26 cellular contexts compared by ENCODE assay signal in genomic region chr11:39037611-39038010, GRCh38.
"Had no signal": no experiment of that assay in that cellular context is flagged by ENCODE, and none has a peak within 500 bp of the region (broad histone marks: within the 10 kb centered on the region; RNA-seq: fewer than 3 reads in every experiment).

No MANE protein-coding gene starts in this region.

- ATAC-seq: stimulated activated effector memory CD8-positive, alpha-beta T cell treated with anti-CD3 and anti-CD28 coated beads, Interleukin-12 subunit alpha, Interleukin-12 subunit beta, amount 100 ng/mL, for 72 hours; stimulated activated memory B cell treated with anti-CD40 and anti-IgM and Interleukin-4, amounts not matched to agents 10 μg/mL and 1 μg/mL and 100 μg/mL, for 72 hours; stimulated activated naive B cell treated with anti-CD40 and anti-IgM and Interleukin-4, amounts not matched to agents 10 μg/mL and 1 μg/mL and 100 μg/mL, for 72 hours; stimulated activated naive CD8-positive, alpha-beta T cell treated with anti-CD3 and anti-CD28 coated beads, Interleukin-15, amount 100 ng/mL, for 72 hours; stimulated activated naive CD8-positive, alpha-beta T cell treated with anti-CD3 and anti-CD28 coated beads, Interleukin-15, Interleukin-2, amounts not matched to agents 100 U/mL and 50 U/mL, for 24 hours; upper lobe of right lung had no signal

- H3K9me3 ChIP-seq: stomach, suprapubic skin, testis, thoracic aorta, thyroid gland, tibial artery, tibial nerve, transverse colon, upper lobe of left lung, upper lobe of right lung, uterus, vagina had no signal

- H3K4me1 ChIP-seq: stomach, suprapubic skin, testis, thyroid gland, tibial artery, tibial nerve, transverse colon, upper lobe of left lung, upper lobe of right lung, uterus, vagina had no signal

- H3K27me3 ChIP-seq: stomach, suprapubic skin, testis, thyroid gland, tibial artery, tibial nerve, transverse colon, upper lobe of left lung, upper lobe of right lung, uterus, vagina had no signal

- H3K36me3 ChIP-seq: stomach, suprapubic skin, thoracic aorta, thyroid gland, tibial artery, tibial nerve, transverse colon, upper lobe of left lung, upper lobe of right lung, uterus, vagina had no signal

- H3K27ac ChIP-seq: stomach, suprapubic skin, testis, thoracic aorta, thyroid gland, tibial artery, tibial nerve, transverse colon, upper lobe of left lung, upper lobe of right lung, uterus, vagina had no signal

- H3K4me3 ChIP-seq: stomach, suprapubic skin, testis, thoracic aorta, thyroid gland, tibial artery, tibial nerve, transverse colon, upper lobe of left lung, upper lobe of right lung, uterus, vagina had no signal

- DNase-seq: stimulated activated CD4-positive, alpha-beta T cell treated with anti-CD3 and anti-CD28 coated beads, Interleukin-2, amount 100 ng/mL, for 48 hours; stimulated activated CD4-positive, alpha-beta T cell treated with anti-CD3 and anti-CD28 coated beads, Interleukin-4, amount 100 ng/mL, for 1 hour; stimulated activated CD4-positive, alpha-beta T cell treated with anti-CD3 and anti-CD28 coated beads, Interleukin-4, amount 100 ng/mL, for 24 hours; stimulated activated CD4-positive, alpha-beta T cell treated with anti-CD3 and anti-CD28 coated beads, Interleukin-4, amount 100 ng/mL, for 4 hours; stimulated activated CD8-positive, alpha-beta memory T cell treated with anti-CD3 and anti-CD28 coated beads, Interleukin-4, amount 100 ng/mL, for 48 hours; stimulated activated naive B cell treated with anti-CD40 and anti-IgM and Interleukin-4, amounts not matched to agents 10 μg/mL and 1 μg/mL and 100 μg/mL, for 72 hours; stimulated activated naive CD4-positive, alpha-beta T cell; stimulated activated naive CD4-positive, alpha-beta T cell treated with Interleukin-2 at 50 U/mL for 16 hours; stimulated activated naive CD8-positive, alpha-beta T cell treated with anti-CD3 and anti-CD28 coated beads, Interleukin-15, amount 100 ng/mL, for 72 hours; stimulated activated naive CD8-positive, alpha-beta T cell treated with anti-CD3 and anti-CD28 coated beads, Interleukin-15, Interleukin-2, amounts not matched to agents 100 U/mL and 50 U/mL, for 24 hours; stomach; substantia nigra; testis; thyroid gland; tibial artery; transverse colon; trophoblast cell; upper lobe of left lung; upper lobe of right lung; uterus had no signal
